Comparison of ENCODE assay signal across 32 cellular contexts in the genomic region with DNA sequence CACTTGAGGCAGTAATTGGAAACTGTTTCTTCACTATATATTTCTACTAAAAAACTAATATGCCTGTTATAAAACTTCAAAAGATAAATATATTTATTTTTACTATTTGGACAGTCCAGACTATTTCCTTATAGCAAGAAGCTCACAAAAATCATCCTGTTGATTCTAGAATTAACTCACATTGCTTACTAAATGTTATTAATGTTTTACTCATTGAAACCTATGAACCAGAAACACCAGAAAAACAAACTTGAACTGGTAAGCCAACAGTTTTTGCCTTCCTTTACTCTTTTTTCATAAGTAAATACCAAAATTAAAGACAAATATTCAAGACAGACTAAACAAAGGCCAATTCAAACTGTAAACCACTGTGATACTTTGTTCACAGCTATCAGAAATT.
"Had no signal": no experiment of that assay in that cellular context is flagged by ENCODE, and none has a peak within 500 bp of the region (broad histone marks: within the 10 kb centered on the region; RNA-seq: fewer than 3 reads in every experiment).

No MANE protein-coding gene starts in this region.

- FAIRE-seq: colon had no signal

- DNase-seq: activated CD4-positive, alpha-beta memory T cell treated with anti-CD3 and anti-CD28 coated beads, Interleukin-2, amount 10 ng/mL, durations not matched to agents 7 days and 5 days; activated CD4-positive, alpha-beta T cell treated with anti-CD3 and anti-CD28 coated beads for 1 hour; activated CD4-positive, alpha-beta T cell treated with anti-CD3 and anti-CD28 coated beads for 4 hours; activated CD4-positive, alpha-beta T cell treated with anti-CD3 and anti-CD28 coated beads, Interleukin-2, amount 10 ng/mL, durations not matched to agents 7 days and 5 days; activated CD4-positive, alpha-beta T cell treated with anti-CD3 and anti-CD28 coated beads, Interleukin-2, amount 50 U/mL, for 4 hours; activated CD8-positive, alpha-beta memory T cell treated with anti-CD3 and anti-CD28 coated beads, Interleukin-2, amount 50 U/mL, for 48 hours; activated gamma-delta T cell; activated naive CD4-positive, alpha-beta T cell; activated naive CD4-positive, alpha-beta T cell treated with anti-CD3 and anti-CD28 coated beads, Interleukin-2, amount 10 ng/mL, durations not matched to agents 7 days and 5 days; activated T-cell treated with anti-CD3 and anti-CD28 coated beads for 4 hours; activated T-cell treated with anti-CD3 and anti-CD28 coated beads, Interleukin-2, amount 50 U/mL, for 24 hours; activated T-cell treated with anti-CD3 and anti-CD28 coated beads, Interleukin-2, amount 50 U/mL, for 72 hours; amniotic stem cell; anterior cingulate cortex; body of pancreas; caudate nucleus; cortex of kidney; dermis blood vessel endothelial cell; effector CD4-positive, alpha-beta T cell; effector memory CD8-positive, alpha-beta T cell; erythroblast; foreskin keratinocyte; gastrocnemius medialis; glutamatergic neuron; heart left ventricle; T-helper 1 cell; T-helper 17 cell; T1000 had no signal

- ATAC-seq: activated naive CD4-positive, alpha-beta T cell treated with anti-CD3 and anti-CD28 coated beads, Interleukin-2, amount 50 U/mL, for 72 hours; activated T-cell treated with anti-CD3 and anti-CD28 coated beads, Interleukin-2, amount 50 U/mL, for 72 hours; body of pancreas; effector memory CD8-positive, alpha-beta T cell; foreskin keratinocyte; gastrocnemius medialis; heart left ventricle; T-helper 17 cell; WTC11 had no signal

- H3K9me3 ChIP-seq: body of pancreas, esophagus muscularis mucosa, gastrocnemius medialis, heart left ventricle had no signal

- H3K27ac ChIP-seq: body of pancreas, esophagus muscularis mucosa, foreskin keratinocyte, gastrocnemius medialis, heart left ventricle had no signal

- H3K27me3 ChIP-seq: body of pancreas, esophagus muscularis mucosa, foreskin keratinocyte, gastrocnemius medialis, heart left ventricle had no signal

- H3K4me3 ChIP-seq: body of pancreas, esophagus muscularis mucosa, gastrocnemius medialis, heart left ventricle had no signal

- H3K4me1 ChIP-seq: body of pancreas, esophagus muscularis mucosa, foreskin keratinocyte, gastrocnemius medialis, heart left ventricle had no signal
